9 cellular contexts compared by ENCODE assay signal in the genomic region with DNA sequence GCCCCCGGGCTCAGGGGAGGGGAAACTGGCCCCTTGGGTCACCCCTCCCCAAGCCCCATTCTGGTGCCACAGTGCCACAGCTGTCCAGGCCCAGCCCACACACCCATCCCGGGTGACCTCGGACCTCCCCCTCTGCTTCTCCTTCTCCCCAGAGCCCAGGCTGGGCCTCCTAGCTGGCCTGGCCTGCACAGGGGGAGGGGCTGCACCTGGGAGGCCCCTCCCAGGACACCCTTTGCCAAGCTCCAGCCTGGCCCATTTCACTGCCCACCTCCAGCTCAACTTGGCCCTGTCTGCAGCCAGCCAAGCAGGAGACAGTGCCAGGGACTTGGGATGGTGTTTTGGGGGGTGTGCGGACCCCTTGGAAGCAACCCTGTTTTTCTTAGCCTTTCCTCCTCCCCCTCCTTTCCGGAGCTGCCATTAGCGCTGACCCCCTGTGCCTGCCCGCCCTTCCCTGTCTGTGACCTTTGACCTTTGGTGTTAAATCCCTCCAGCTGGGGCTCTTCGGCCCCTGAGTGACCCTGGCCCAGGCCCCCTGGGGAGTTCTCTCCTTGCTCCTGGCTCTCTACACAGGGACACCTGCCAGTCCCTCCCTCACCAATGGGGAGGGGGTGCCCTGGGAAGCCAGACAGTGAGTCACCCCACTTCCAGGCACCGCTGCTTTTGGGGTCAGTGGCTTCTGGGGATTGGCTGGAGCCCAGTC. TPM values are rescaled to one million over a fixed set of nuclear protein-coding genes. Genes with fewer than 3 reads are reported as not detected.
DNase-seq lines count a peak whose midpoint lies in the region; ATAC-seq and TF ChIP-seq lines count a peak whose summit lies in the region.
"Had no signal": no experiment of that assay in that cellular context is flagged by ENCODE, and none has a peak within 500 bp of the region (broad histone marks: within the 10 kb centered on the region; RNA-seq: fewer than 3 reads in every experiment).

No MANE protein-coding gene starts in this region.

- peaks cover 55% of the 10 kb centered on the region for H3K79me2 ChIP-seq in parathyroid adenoma

- H3K9ac ChIP-seq in SK-N-MC (ENCODE audit: insufficient read length) (no peak overlapping the region), parathyroid adenoma (peak overlapping the region; percentile 72)

- no peak overlapping the region for H3K27ac ChIP-seq in SK-N-MC
- H3K27ac ChIP-seq in parathyroid adenoma = peak overlapping the region; percentile 92

- no peaks in the 10 kb centered on the region for H3K27me3 Mint-ChIP-seq in Caco-2 (ENCODE audit: insufficient read depth, unreplicated experiment)

- intact Hi-C loops in Caco-2 (cut with micrococcal nuclease; ENCODE audit: unreplicated experiment) = no loop called here

- peak overlapping the region; percentile 83 for H2AFZ ChIP-seq in parathyroid adenoma

- peaks cover 17% of the 10 kb centered on the region for H3K36me3 Mint-ChIP-seq in Caco-2 (ENCODE audit: insufficient read depth, unreplicated experiment)
- H3K36me3 Mint-ChIP-seq: IgD-negative memory B cell had no signal

- H3K4me2 ChIP-seq in parathyroid adenoma (ENCODE audit: low read length) = peak overlapping the region; percentile 99

- H3K4me1 Mint-ChIP-seq in Caco-2 (ENCODE audit: low read depth, unreplicated experiment) = peaks cover 12% of the 10 kb centered on the region

- POLR2A ChIA-PET in Caco-2 (lab: Charles Lee) = no interaction called here

- no TSS peak for BruUV-seq in Caco-2 (replicated peaks; lab: Mats Ljungman, UMichigan)

- no peaks in the 10 kb centered on the region for H3K27me3 ChIP-seq in Caco-2 (replicated peaks; ENCODE audit: control insufficient read depth, insufficient read depth, low read length)
- H3K27me3 ChIP-seq in parathyroid adenoma (ENCODE audit: control insufficient read depth, insufficient read depth, low read length) = no peaks in the 10 kb centered on the region

- H3K9me3 ChIP-seq in Caco-2 (no peaks in the 10 kb centered on the region), SK-N-MC (ENCODE audit: low read depth, low read length) (no peaks in the 10 kb centered on the region), parathyroid adenoma (ENCODE audit: control insufficient read depth, low read length) (no peaks in the 10 kb centered on the region)

- ATAC-seq in HG03039 (IDR thresholded peaks at IDR 0.05; ENCODE audit: unreplicated experiment) = no peak

- no peaks in the 10 kb centered on the region for H3K9me3 Mint-ChIP-seq in Caco-2 (ENCODE audit: unreplicated experiment)
- H3K9me3 Mint-ChIP-seq: IgD-negative memory B cell had no signal

- H3K36me3 ChIP-seq in Caco-2 (ENCODE audit: control insufficient read depth, insufficient read depth, low read length) (no peaks in the 10 kb centered on the region), SK-N-MC (ENCODE audit: insufficient read depth, low read length) (no peaks in the 10 kb centered on the region), parathyroid adenoma (ENCODE audit: control insufficient read depth, insufficient read depth, low read length) (no peaks in the 10 kb centered on the region)

- CTCF ChIA-PET in Caco-2 (lab: Charles Lee) = interaction anchor here (0.9 to 1.0 kb wide), 2 partner anchors 15 to 47 kb away, joined by 3 read pairs; no protein-coding TSS in a partner anchor

- H3K4me1 ChIP-seq in Caco-2 = peaks cover 36% of the 10 kb centered on the region
- peaks cover 24% of the 10 kb centered on the region for H3K4me1 ChIP-seq in parathyroid adenoma

- H3K4me3 Mint-ChIP-seq in Caco-2 (ENCODE audit: unreplicated experiment) = peak overlapping the region; percentile 66

- DNase-seq in Caco-2 (no peak), SK-N-MC (ENCODE audit: low read depth, low spot score) (no peak), fibroblast of the aortic adventitia (ENCODE audit: low read depth) (peak; percentile 62), DMS153 (lab: John Stamatoyannopoulos, UW) (no peak), NCI-H526 treated with DMSO at 0.1 percent for 48 hours (lab: John Stamatoyannopoulos, UW) (no peak), cortex of kidney (lab: John Stamatoyannopoulos, UW) (no peak)

- H3K4me3 ChIP-seq in Caco-2 (ENCODE audit: low read depth, low read length) (peak overlapping the region; percentile 83; the same call in 1 of the 2 replicates), SK-N-MC (peak overlapping the region; percentile 90), fibroblast of the aortic adventitia (ENCODE audit: low read depth, low read length) (peak overlapping the region; percentile 86), parathyroid adenoma (ENCODE audit: low read depth, low read length) (peak overlapping the region; percentile 77)

- H3K27ac Mint-ChIP-seq in Caco-2 (ENCODE audit: unreplicated experiment) = no peak overlapping the region
- H3K27ac Mint-ChIP-seq: IgD-negative memory B cell had no signal

- no peak for TF ChIP-seq CTCF in Caco-2 (IDR thresholded peaks at IDR 0.05; ENCODE audit: insufficient read depth in 1 of 2, low read depth in 1 of 2, low read length in 1 of 2, severe bottlenecking in 1 of 2, unreplicated experiment in 1 of 2)
- no peak for TF ChIP-seq CTCF in fibroblast of the aortic adventitia (IDR thresholded peaks at IDR 0.05; ENCODE audit: insufficient read depth, low read length)
- TF ChIP-seq CTCF in parathyroid adenoma (IDR thresholded peaks at IDR 0.05) = no peak

RNA-seq across cellular contexts. Expression of gene GLIS2, which starts 1.8 kb away (rescaled TPM):
- total RNA-seq in Caco-2 (2022) (12.3 and 13.1 TPM in 2 replicates), fibroblast of the aortic adventitia (ENCODE audit: low replicate concordance) (3.3 and 6.6 TPM in 2 replicates)

RNA-seq across cellular contexts. Expression of gene PAM16, which starts 33.5 kb away (rescaled TPM):
- total RNA-seq in Caco-2 (2022) (74.1 and 76.5 TPM in 2 replicates), fibroblast of the aortic adventitia (ENCODE audit: low replicate concordance) (5.0 and 20.2 TPM in 2 replicates)

RNA-seq across cellular contexts. Expression of gene TFAP4, which starts 44.8 kb away (rescaled TPM):
- total RNA-seq in Caco-2 (2022) (22.6 and 24.6 TPM in 2 replicates), fibroblast of the aortic adventitia (ENCODE audit: low replicate concordance) (5.5 and 10.6 TPM in 2 replicates)

RNA-seq across cellular contexts. Expression of gene VASN, which starts 54.0 kb away (rescaled TPM):
- total RNA-seq in Caco-2 (2022) (2.7 and 2.8 TPM in 2 replicates), fibroblast of the aortic adventitia (ENCODE audit: low replicate concordance) (130 and 136 TPM in 2 replicates)
